Comparison of ENCODE assay signal across 8 cellular contexts in genomic region chr6:35343835-35344550, GRCh38. TPM values are rescaled to one million over a fixed set of nuclear protein-coding genes. Genes with fewer than 3 reads are reported as not detected.
DNase-seq lines count a peak whose midpoint lies in the region; ATAC-seq and TF ChIP-seq lines count a peak whose summit lies in the region.

No MANE protein-coding gene starts in this region.

- H3K4me1 ChIP-seq in SK-N-SH (ENCODE audit: control insufficient read depth in 1 of 2, insufficient read depth in 2 of 2, low read depth in 1 of 2, low read length in 1 of 2) (peaks cover 0 to 23% of the 10 kb centered on the region in 2 experiments; a peak in 2 of 4 replicates), fibroblast of lung (ENCODE audit: control insufficient read depth, extremely low read depth, insufficient read depth, low read length) (peaks cover 4% of the 10 kb centered on the region), sigmoid colon (peaks cover 0 to 43% (median 29%) of the 10 kb centered on the region in 4 donors)

- TF ChIP-seq EP300 in SK-N-SH (IDR thresholded peaks at IDR 0.05; ENCODE audit: borderline replicate concordance in 1 of 2, low read depth in 1 of 2, low read length in 1 of 2), result peak in 1 of 2 experiments; percentile 77; a peak in 1 of 4 replicates
- TF ChIP-seq EP300 in sigmoid colon (IDR thresholded peaks at IDR 0.05), result no peak

- peak overlapping the region; percentile 80; the same call in 1 of the 2 replicates for H3K9ac ChIP-seq in SK-N-SH
- peak overlapping the region; percentile 80 for H3K9ac ChIP-seq in fibroblast of lung (ENCODE audit: insufficient read depth, low read length)

- H3K4me3 ChIP-seq in GM06990 (replicated peaks; ENCODE audit: low read depth, low read length), result peak overlapping the region; percentile 93
- peak overlapping the region; percentile 74 to 85 for H3K4me3 ChIP-seq in SK-N-SH (ENCODE audit: low read depth in 2 of 2, low read length in 1 of 2)
- H3K4me3 ChIP-seq in fibroblast of lung (replicated peaks in 1 of 4; ENCODE audit: control extremely low read depth in 1 of 4, insufficient read depth in 1 of 4, low read depth in 3 of 4, low read length in 4 of 4), result peak overlapping the region; percentile 87 to 96 (median 94)
- peak overlapping the region; percentile 65 to 99 (median 72) for H3K4me3 ChIP-seq in sigmoid colon

- H4K20me1 ChIP-seq in SK-N-SH (ENCODE audit: insufficient read depth) (peaks cover 10% of the 10 kb centered on the region; the same call in 1 of the 2 replicates), fibroblast of lung (ENCODE audit: control insufficient read depth, extremely low read depth, insufficient read depth, low read length) (no peaks in the 10 kb centered on the region)

- in situ Hi-C loops in ACHN (cut with HindIII; ENCODE audit: low pct_ligation_motif_present, low pct_unique_long_range_greater_than_20kb, low sequenced_read_pairs), result loop anchor here (25.0 kb wide), 1 partner anchor 93 kb away; no protein-coding TSS in a partner anchor

- peaks cover 4% of the 10 kb centered on the region for H3F3A ChIP-seq in SK-N-SH (replicated peaks; ENCODE audit: insufficient read depth)

- H3K9me3 ChIP-seq in SK-N-SH, result no peaks in the 10 kb centered on the region
- no peaks in the 10 kb centered on the region for H3K9me3 ChIP-seq in fibroblast of lung (ENCODE audit: control insufficient read depth, insufficient read depth, low read depth, low read length)
- H3K9me3 ChIP-seq in sigmoid colon, result no peaks in the 10 kb centered on the region

- TF ChIP-seq RAD21 in SK-N-SH (IDR thresholded peaks at IDR 0.05; ENCODE audit: low read length), result no peak

- no peaks in the 10 kb centered on the region for H3K27me3 ChIP-seq in GM06990 (replicated peaks; ENCODE audit: control insufficient read depth, insufficient read depth, low read length)
- no peaks in the 10 kb centered on the region for H3K27me3 ChIP-seq in SK-N-SH (ENCODE audit: insufficient read depth)
- H3K27me3 ChIP-seq in fibroblast of lung (ENCODE audit: control insufficient read depth, insufficient read depth, low read length), result no peaks in the 10 kb centered on the region
- H3K27me3 ChIP-seq in sigmoid colon, result no peaks in the 10 kb centered on the region

- POLR2A ChIA-PET in SK-N-SH (lab: Yijun Ruan, JAX), result interaction anchor here (0.8 to 1.4 kb wide), 5 partner anchors 27 to 388 kb away, joined by 3 to 5 read pairs (median 4); partner anchors contain the start of gene RPL10A

- H3K27ac ChIP-seq in SK-N-SH (ENCODE audit: low read depth in 2 of 2, low read length in 1 of 2) (peak overlapping the region; percentile 45 to 87; a peak in 3 of 4 replicates), fibroblast of lung (ENCODE audit: insufficient read depth, low read length) (peak overlapping the region; percentile 89), sigmoid colon (peak overlapping the region; percentile 86 to 95 (median 90))

- DNase-seq in GM06990 (ENCODE audit: extremely low read depth, insufficient read length), result no peak
- DNase-seq in SK-N-SH, result peak; percentile 68
- peak in 1 of 2 donors; percentile 16 for DNase-seq in fibroblast of lung (ENCODE audit: low read depth in 2 of 2)
- peak; percentile 28 for DNase-seq in sigmoid colon
- no peak for DNase-seq in NCI-H1092 treated with DMSO at 0.1 percent for 48 hours (lab: John Stamatoyannopoulos, UW)
- DNase-seq in ACHN, result no peak
- no peak for DNase-seq in globus pallidus (ENCODE audit: low spot score)

- no peak for TF ChIP-seq CTCF in GM06990 (IDR thresholded peaks at IDR 0.05; ENCODE audit: insufficient read depth, low read length, poor library complexity, severe bottlenecking)
- TF ChIP-seq CTCF in SK-N-SH (IDR thresholded peaks at IDR 0.05), result no peak
- TF ChIP-seq CTCF in fibroblast of lung (conservative IDR thresholded peaks at IDR 0.05 in 1 of 2, IDR thresholded peaks at IDR 0.05 in 1 of 2; ENCODE audit: low read depth in 1 of 2, low read length in 2 of 2), result no peak
- no peak for TF ChIP-seq CTCF in sigmoid colon (IDR thresholded peaks at IDR 0.05)

- no peak for ATAC-seq in GM19023 (IDR thresholded peaks at IDR 0.05; ENCODE audit: unreplicated experiment)

- intact Hi-C loops in sigmoid colon (cut with DNase I), result loop anchor here (1.0 to 5.0 kb wide), 2 partner anchors 47 to 124 kb away; partner anchors contain the start of genes DEF6 and RPL10A

- H3K36me3 ChIP-seq in GM06990 (ENCODE audit: control insufficient read depth, insufficient read depth, low read length) (peaks cover 4% of the 10 kb centered on the region), SK-N-SH (replicated peaks in 1 of 2; ENCODE audit: control insufficient read depth in 1 of 2, insufficient read depth in 2 of 2, low read length in 1 of 2) (peaks cover 3 to 9% of the 10 kb centered on the region in 2 experiments), fibroblast of lung (ENCODE audit: control insufficient read depth, insufficient read depth, low read length) (peaks cover 6% of the 10 kb centered on the region), sigmoid colon (peaks cover 0 to 32% (median 6%) of the 10 kb centered on the region in 4 donors)

- CTCF ChIA-PET in SK-N-SH (lab: Yijun Ruan, JAX), result interaction anchor here (0.6 to 6.9 kb wide), 21 partner anchors 10 to 392 kb away, joined by 3 to 186 read pairs (median 5); partner anchors contain the start of genes FANCE and RPL10A

- peaks cover 53% of the 10 kb centered on the region for H3K79me2 ChIP-seq in SK-N-SH (ENCODE audit: insufficient read depth)
- peaks cover 46% of the 10 kb centered on the region for H3K79me2 ChIP-seq in fibroblast of lung (ENCODE audit: control insufficient read depth, insufficient read depth, low read length)

- H2AFZ ChIP-seq in SK-N-SH (ENCODE audit: low read depth) (no peak overlapping the region), fibroblast of lung (ENCODE audit: low read length) (no peak overlapping the region)

- H3K9me2 ChIP-seq in SK-N-SH, result no peaks in the 10 kb centered on the region

- WGBS in SK-N-SH (ENCODE audit: low lambda C conversion rate), result 42% methylated on average over 6 of the region's 6 CpGs
- 70 to 75% methylated on average over 6 of the region's 6 CpGs for WGBS in sigmoid colon, 2 donors

- H3K4me2 ChIP-seq in SK-N-SH, result peak overlapping the region; percentile 96
- H3K4me2 ChIP-seq in fibroblast of lung (ENCODE audit: extremely low read depth, insufficient read depth, low read length), result peak overlapping the region; percentile 94

- TF ChIP-seq POLR2A in sigmoid colon (IDR thresholded peaks at IDR 0.05), result no peak

TF ChIP-seq in SK-N-SH, 30 proteins besides CTCF, POLR2A, EP300 and RAD21 (continues in another document):
- TF ChIP-seq GATA2 (CRISPR knock-in tag; IDR thresholded peaks at IDR 0.05) (peak; percentile 90), TCF12 (IDR thresholded peaks at IDR 0.05) (no peak), FOXJ3 (CRISPR knock-in tag; IDR thresholded peaks at IDR 0.05) (peak; percentile 42; the same call in 1 of the 2 replicates), CHD2 (IDR thresholded peaks at IDR 0.05; ENCODE audit: low read length, partially characterized antibody) (peak; percentile 64), RCOR1 (IDR thresholded peaks at IDR 0.05; ENCODE audit: low read length) (peak; percentile 64; the same call in 1 of the 2 replicates)
- TF ChIP-seq, protein P1, sequence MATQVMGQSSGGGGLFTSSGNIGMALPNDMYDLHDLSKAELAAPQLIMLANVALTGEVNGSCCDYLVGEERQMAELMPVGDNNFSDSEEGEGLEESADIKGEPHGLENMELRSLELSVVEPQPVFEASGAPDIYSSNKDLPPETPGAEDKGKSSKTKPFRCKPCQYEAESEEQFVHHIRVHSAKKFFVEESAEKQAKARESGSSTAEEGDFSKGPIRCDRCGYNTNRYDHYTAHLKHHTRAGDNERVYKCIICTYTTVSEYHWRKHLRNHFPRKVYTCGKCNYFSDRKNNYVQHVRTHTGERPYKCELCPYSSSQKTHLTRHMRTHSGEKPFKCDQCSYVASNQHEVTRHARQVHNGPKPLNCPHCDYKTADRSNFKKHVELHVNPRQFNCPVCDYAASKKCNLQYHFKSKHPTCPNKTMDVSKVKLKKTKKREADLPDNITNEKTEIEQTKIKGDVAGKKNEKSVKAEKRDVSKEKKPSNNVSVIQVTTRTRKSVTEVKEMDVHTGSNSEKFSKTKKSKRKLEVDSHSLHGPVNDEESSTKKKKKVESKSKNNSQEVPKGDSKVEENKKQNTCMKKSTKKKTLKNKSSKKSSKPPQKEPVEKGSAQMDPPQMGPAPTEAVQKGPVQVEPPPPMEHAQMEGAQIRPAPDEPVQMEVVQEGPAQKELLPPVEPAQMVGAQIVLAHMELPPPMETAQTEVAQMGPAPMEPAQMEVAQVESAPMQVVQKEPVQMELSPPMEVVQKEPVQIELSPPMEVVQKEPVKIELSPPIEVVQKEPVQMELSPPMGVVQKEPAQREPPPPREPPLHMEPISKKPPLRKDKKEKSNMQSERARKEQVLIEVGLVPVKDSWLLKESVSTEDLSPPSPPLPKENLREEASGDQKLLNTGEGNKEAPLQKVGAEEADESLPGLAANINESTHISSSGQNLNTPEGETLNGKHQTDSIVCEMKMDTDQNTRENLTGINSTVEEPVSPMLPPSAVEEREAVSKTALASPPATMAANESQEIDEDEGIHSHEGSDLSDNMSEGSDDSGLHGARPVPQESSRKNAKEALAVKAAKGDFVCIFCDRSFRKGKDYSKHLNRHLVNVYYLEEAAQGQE (IDR thresholded peaks at IDR 0.05; ENCODE audit: low read depth, low read length), result no peak

RNA-seq across cellular contexts. Expression of gene PPARD, which starts 1.6 kb away (rescaled TPM):
- 11.5 and 13.3 TPM in 2 replicates for polyA plus RNA-seq in SK-N-SH (2012; rRNA removed)
- 6.0 and 9.4 TPM in 2 replicates for polyA plus RNA-seq in SK-N-SH (2012; cell fraction: cytosol; rRNA removed)
- 19.3 and 20.2 TPM in 2 replicates for polyA plus RNA-seq in SK-N-SH (2012; cell fraction: nucleus; rRNA removed)
- total RNA-seq in fibroblast of lung, result 9.8 and 16.3 TPM in 2 replicates
- 14.8 and 27.5 TPM in 2 replicates for polyA plus RNA-seq in fibroblast of lung
- 23.6 and 39.7 TPM in 2 replicates for polyA plus RNA-seq in fibroblast of lung (2012)
- 49.9 and 72.6 TPM in 2 replicates for polyA minus RNA-seq in fibroblast of lung (ENCODE audit: low replicate concordance)
- 10 to 100 TPM in 1 of 4 donors, 1 to 10 TPM in 3; 5.8 to 16.8 (median 8.5) TPM for total RNA-seq in sigmoid colon
- 10 to 100 TPM; 22.8 to 75.4 (median 31.5) TPM for polyA plus RNA-seq in sigmoid colon

RNA-seq across cellular contexts. Expression of gene DEF6, which starts 46.4 kb away (rescaled TPM):
- polyA plus RNA-seq in SK-N-SH (2012; rRNA removed), result 0.13 and 0.16 TPM in 2 replicates
- polyA plus RNA-seq in SK-N-SH (2012; cell fraction: cytosol; rRNA removed), result 0.06 and 0.17 TPM in 2 replicates
- polyA plus RNA-seq in SK-N-SH (2012; cell fraction: nucleus; rRNA removed), result 0.62 and 0.73 TPM in 2 replicates
- 0.33 and 0.51 TPM in 2 replicates for total RNA-seq in fibroblast of lung
- polyA plus RNA-seq in fibroblast of lung, result 0.12 and 0.17 TPM in 2 replicates
- 0.17 and 0.41 TPM in 2 replicates for polyA plus RNA-seq in fibroblast of lung (2012)
- not detected in 2 replicates for polyA minus RNA-seq in fibroblast of lung (ENCODE audit: low replicate concordance)
- 1 to 10 TPM; 1.4 to 4.7 (median 3.5) TPM for total RNA-seq in sigmoid colon
- polyA plus RNA-seq in sigmoid colon, result 10 to 100 TPM in 1 of 3 donors, 1 to 10 TPM in 2; 4.2 to 30.1 (median 4.6) TPM

Comparison
In these comparisons a context has a peak if more than half of its experiments do, and no peak if none do; other contexts are left out.
1. DNase-seq: peak in SK-N-SH (single experiment) and sigmoid colon (single experiment); none in GM06990 (single experiment), NCI-H1092 treated with DMSO at 0.1 percent for 48 hours (single experiment), ACHN (single experiment) and globus pallidus (single experiment).
2. Peak in every context shown above with its lines, with median percentiles within 50 percentile points of each other: H3K4me3 ChIP-seq and H3K27ac ChIP-seq.